25 cellular contexts compared by ENCODE assay signal in genomic region chr2:10740226-10740625, GRCh38. TPM values are rescaled to one million over a fixed set of nuclear protein-coding genes. Genes with fewer than 3 reads are reported as not detected.
"Had no signal": no experiment of that assay in that cellular context is flagged by ENCODE, and none has a peak within 500 bp of the region (broad histone marks: within the 10 kb centered on the region; RNA-seq: fewer than 3 reads in every experiment).

No MANE protein-coding gene starts in this region.

- H3K4me3 ChIP-seq: ascending aorta, cardiac muscle cell, Peyer's patch, SJSA1 had no signal

- H3K27me3 ChIP-seq: ascending aorta, cardiac muscle cell, Peyer's patch, SJSA1 had no signal

- H3K27ac ChIP-seq: ascending aorta, cardiac muscle cell, Peyer's patch, SJSA1 had no signal

- H3K36me3 ChIP-seq: ascending aorta, cardiac muscle cell, Peyer's patch, SJSA1 had no signal

- ATAC-seq: activated CD8-positive, alpha-beta T cell treated with anti-CD3 and anti-CD28 coated beads, Interleukin-2, amount 10 ng/mL, durations not matched to agents 7 days and 5 days had no signal

- H3K9me2 ChIP-seq: SK-N-SH had no signal

- FAIRE-seq: TTC549 had no signal

- H3K9me3 ChIP-seq: ascending aorta, Peyer's patch, SJSA1, SK-N-SH had no signal

- H3K9ac ChIP-seq: SK-N-SH had no signal

- DNase-seq: activated CD4-positive, alpha-beta T cell treated with anti-CD3 and anti-CD28 coated beads, Interleukin-2, amount 10 ng/mL, durations not matched to agents 24 days and 14 days; activated CD4-positive, alpha-beta T cell treated with anti-CD3 and anti-CD28 coated beads, Interleukin-2, amount 50 U/mL, for 4 hours; activated CD8-positive, alpha-beta T cell treated with anti-CD3 and anti-CD28 coated beads, Interleukin-2, amount 10 ng/mL, durations not matched to agents 7 days and 5 days; activated gamma-delta T cell; activated naive CD4-positive, alpha-beta T cell treated with Interleukin-2 at 50 U/mL for 16 hours; activated naive CD8-positive, alpha-beta T cell treated with anti-CD3 and anti-CD28 coated beads, Interleukin-2, amount 10 ng/mL, durations not matched to agents 7 days and 5 days; activated T-cell treated with anti-CD3 and anti-CD28 coated beads, Interleukin-2, amount 50 U/mL, for 24 hours; amygdala; Karpas-422; KBM-7; NCI-H1105; NCI-H1417 treated with DMSO at 0.1 percent for 48 hours; NCI-H187 treated with DMSO at 0.1 percent for 48 hours; NCI-H345; NCI-H526; NCI-H748 treated with DMSO at 0.1 percent for 48 hours; Peyer's patch; RPMI8226; SHP77 treated with DMSO at 0.1 percent for 48 hours; SK-N-SH had no signal

- H3K4me2 ChIP-seq: SK-N-SH had no signal

- H3K4me1 ChIP-seq: ascending aorta, Peyer's patch had no signal

RNA-seq across cellular contexts. Expression of gene ATP6V1C2, which starts 18.8 kb away (rescaled TPM):
- total RNA-seq: activated CD4-positive, alpha-beta T cell treated with anti-CD3 and anti-CD28 coated beads, Interleukin-2, amount 10 ng/mL, durations not matched to agents 24 days and 14 days; activated CD8-positive, alpha-beta T cell treated with anti-CD3 and anti-CD28 coated beads, Interleukin-2, amount 10 ng/mL, durations not matched to agents 7 days and 5 days; activated naive CD8-positive, alpha-beta T cell treated with anti-CD3 and anti-CD28 coated beads, Interleukin-2, amount 10 ng/mL, durations not matched to agents 7 days and 5 days; activated T-helper 2 cell treated with anti-CD3 and anti-CD28 coated beads, Interferon-gamma antibody, Interleukin-2, Interleukin-4, amounts not matched to agents 10 μg/mL and 5 μg/mL and 100 μg/mL, durations not matched to agents 14 hours and 24 hours and 36 hours had no signal
